ENCODE assay signal across 9 cellular contexts in genomic region chr11:94493146-94493442, GRCh38. TPM values are rescaled to one million over a fixed set of nuclear protein-coding genes. Genes with fewer than 3 reads are reported as not detected.
DNase-seq lines count a peak whose midpoint lies in the region; TF ChIP-seq lines count a peak whose summit lies in the region.
"Had no signal": no experiment of that assay in that cellular context is flagged by ENCODE, and none has a peak within 500 bp of the region (broad histone marks: within the 10 kb centered on the region; RNA-seq: fewer than 3 reads in every experiment).

No MANE protein-coding gene starts in this region.

- H2BK15ac ChIP-seq in H9 (ENCODE audit: low read depth, low read length): no peak overlapping the region

- H3F3A ChIP-seq in OCI-LY1 (ENCODE audit: insufficient read depth, low read length): no peaks in the 10 kb centered on the region

- peak overlapping the region; percentile 97 to 98 for H3K4me3 Mint-ChIP-seq in H9

- peak overlapping the region; percentile 96 for H3K9ac ChIP-seq in H9 (ENCODE audit: extremely low read depth, insufficient read length, low read length)
- H3K9ac ChIP-seq in OCI-LY1 (ENCODE audit: low read length): peak overlapping the region; percentile 95
- peak overlapping the region; percentile 96 for H3K9ac ChIP-seq in endocrine pancreas (ENCODE audit: control insufficient read depth, insufficient read depth, low read length)

- H3K36me3 Mint-ChIP-seq in H9 (ENCODE audit: insufficient read depth in 1 of 3, low read depth in 3 of 3): peaks cover 15 to 38% (median 33%) of the 10 kb centered on the region in 3 experiments; a peak in 6 of 7 replicates

- H3K79me2 ChIP-seq in H9 (ENCODE audit: insufficient read depth, low read length) (no peaks in the 10 kb centered on the region), OCI-LY1 (ENCODE audit: insufficient read depth, low read length) (peaks cover 36% of the 10 kb centered on the region)

- no peaks in the 10 kb centered on the region; a peak in 1 of 5 replicates for H3K9me3 Mint-ChIP-seq in H9

- H3K4me1 Mint-ChIP-seq in H9: peaks cover 8 to 18% of the 10 kb centered on the region in 2 experiments; a peak in 3 of 4 replicates

- peak overlapping the region; percentile 48 for H2BK5ac ChIP-seq in H9 (ENCODE audit: insufficient read length, low read length)

- H3T11ph ChIP-seq in H9 (ENCODE audit: low read length): no peak overlapping the region

- H3K4me3 ChIP-seq in OCI-LY1 (ENCODE audit: low read depth, low read length, poor library complexity, severe bottlenecking): peak overlapping the region; percentile 95
- peak overlapping the region; percentile 91 for H3K4me3 ChIP-seq in endocrine pancreas (ENCODE audit: control insufficient read depth, insufficient read depth, low read length)
- peak overlapping the region; percentile 88 to 93 for H3K4me3 ChIP-seq in neutrophil (ENCODE audit: low read depth in 1 of 2, low read length in 1 of 2)

- no peak overlapping the region for H2BK12ac ChIP-seq in H9 (ENCODE audit: insufficient read length, low read depth, low read length)

- no peaks in the 10 kb centered on the region for H3K27me3 Mint-ChIP-seq in H9 (ENCODE audit: low read depth)

- H3K4me2 ChIP-seq in H9 (ENCODE audit: insufficient read depth, insufficient read length, low read length) (peak overlapping the region; percentile 85), OCI-LY1 (ENCODE audit: low read length) (peak overlapping the region; percentile 94)

- no peak overlapping the region for H4K5ac ChIP-seq in H9 (ENCODE audit: insufficient read length, low read depth, low read length)

- peaks cover 2% of the 10 kb centered on the region for H3K79me1 ChIP-seq in H9 (ENCODE audit: insufficient read depth, low read depth, low read length, poor library complexity, severe bottlenecking)

- H2BK20ac ChIP-seq in H9 (ENCODE audit: low read depth, low read length, poor library complexity, severe bottlenecking): no peak overlapping the region

- H3K27ac Mint-ChIP-seq in H9: peak overlapping the region; percentile 99 to 100 (median 100)

- no CpG with 5 or more reads among the region's 10 CpGs for WGBS in H9 (ENCODE audit: extremely low coverage, insufficient read length, low lambda C conversion rate)

- no peak overlapping the region for H3K4ac ChIP-seq in H9 (ENCODE audit: low read depth, low read length)

- no peaks in the 10 kb centered on the region for H3K9me3 ChIP-seq in H9 (ENCODE audit: control insufficient read depth, low read depth, low read length)
- no peaks in the 10 kb centered on the region for H3K9me3 ChIP-seq in OCI-LY1 (ENCODE audit: low read length)
- no peaks in the 10 kb centered on the region for H3K9me3 ChIP-seq in endocrine pancreas (ENCODE audit: control insufficient read depth, low read length)
- H3K9me3 ChIP-seq in neutrophil: no peaks in the 10 kb centered on the region

- H3K23me2 ChIP-seq in H9 (ENCODE audit: insufficient read length, low read depth, low read length, poor library complexity, severe bottlenecking): peaks cover 7% of the 10 kb centered on the region

- H3K4me1 ChIP-seq in H9 (ENCODE audit: insufficient read depth, low read length): no peaks in the 10 kb centered on the region
- H3K4me1 ChIP-seq in OCI-LY1 (ENCODE audit: insufficient read depth, low read length, severe bottlenecking): peaks cover 35% of the 10 kb centered on the region
- peaks cover 23% of the 10 kb centered on the region for H3K4me1 ChIP-seq in endocrine pancreas (ENCODE audit: control insufficient read depth, insufficient read depth, low read length)
- H3K4me1 ChIP-seq in neutrophil (ENCODE audit: control insufficient read depth in 1 of 2, insufficient read depth in 1 of 2, low read depth in 1 of 2, low read length in 1 of 2): peaks cover 21% of the 10 kb centered on the region in 2 experiments

- H3K27ac ChIP-seq in H9 (ENCODE audit: insufficient read length, low read depth, low read length): peak overlapping the region; percentile 90
- peak overlapping the region; percentile 58 for H3K27ac ChIP-seq in OCI-LY1 (ENCODE audit: low read depth, low read length, poor library complexity, severe bottlenecking)
- H3K27ac ChIP-seq in neutrophil: peak overlapping the region; percentile 84

- H3K27me3 ChIP-seq in H9 (ENCODE audit: insufficient read depth, low read length): no peaks in the 10 kb centered on the region
- H3K27me3 ChIP-seq in OCI-LY1 (ENCODE audit: insufficient read depth, low read length): no peaks in the 10 kb centered on the region
- no peaks in the 10 kb centered on the region for H3K27me3 ChIP-seq in endocrine pancreas (ENCODE audit: control insufficient read depth, insufficient read depth, low read length)
- no peaks in the 10 kb centered on the region for H3K27me3 ChIP-seq in neutrophil

- H4K20me1 ChIP-seq in H9 (ENCODE audit: control insufficient read depth, insufficient read depth, insufficient read length) (no peaks in the 10 kb centered on the region), OCI-LY1 (ENCODE audit: insufficient read depth, low read length) (no peaks in the 10 kb centered on the region)

- no peak overlapping the region for H3K23ac ChIP-seq in H9 (ENCODE audit: insufficient read length, low read depth, low read length)

- DNase-seq in G401 (ENCODE audit: low spot score) (peak; percentile 57), H9 (no peak), EL (no peak), putamen (ENCODE audit: low spot score) (no peak)
- no peak for DNase-seq in effector CD4-positive, alpha-beta T cell

- peak overlapping the region; percentile 2 for H3K56ac ChIP-seq in H9 (ENCODE audit: insufficient read length, low read depth, low read length)

- no peak overlapping the region for H2AK5ac ChIP-seq in H9 (ENCODE audit: insufficient read length, low read length)

- H2BK120ac ChIP-seq in H9 (ENCODE audit: low read depth, low read length, poor library complexity, severe bottlenecking): no peak overlapping the region

- H3K14ac ChIP-seq in H9 (ENCODE audit: insufficient read depth, low read length): peak overlapping the region; percentile 94

- H3K18ac ChIP-seq in H9 (ENCODE audit: insufficient read length, low read depth, low read length): peak overlapping the region; percentile 72

- no peaks in the 10 kb centered on the region for H3K9me2 ChIP-seq in OCI-LY1 (ENCODE audit: low read depth, low read length)

- in situ Hi-C loops in G401 (cut with HindIII; ENCODE audit: low sequenced_read_pairs): no loop called here

- TF ChIP-seq CTCF in H9 (conservative IDR thresholded peaks at IDR 0.05) (no peak), OCI-LY1 (IDR thresholded peaks at IDR 0.05; ENCODE audit: low read length) (no peak), neutrophil (IDR thresholded peaks at IDR 0.05) (no peak)

- H3K36me3 ChIP-seq in OCI-LY1 (ENCODE audit: insufficient read depth, low read length): peaks cover 43% of the 10 kb centered on the region
- no peaks in the 10 kb centered on the region for H3K36me3 ChIP-seq in endocrine pancreas (ENCODE audit: control insufficient read depth, insufficient read depth, low read length)
- H3K36me3 ChIP-seq in neutrophil: peaks cover 30% of the 10 kb centered on the region

- H4K8ac ChIP-seq in H9 (replicated peaks; ENCODE audit: insufficient read length, low read depth, low read length): no peak overlapping the region

- peak overlapping the region; percentile 51 for H2AFZ ChIP-seq in H9 (ENCODE audit: low read length)
- H2AFZ ChIP-seq in OCI-LY1 (ENCODE audit: low read length): peak overlapping the region; percentile 73; the same call in 1 of the 2 replicates

- H4K91ac ChIP-seq in H9 (ENCODE audit: insufficient read length, low read depth, low read length): no peak overlapping the region

RNA-seq across cellular contexts. Expression of gene MRE11, which starts 0.6 kb away (rescaled TPM):
- 13.8 and 17.0 TPM in 2 replicates for total RNA-seq in G401 (2014; rRNA removed; shearing (Covaris generic))
- 37.1 and 40.7 TPM in 2 replicates for total RNA-seq in H9 (2021)

RNA-seq across cellular contexts. Expression of gene ANKRD49, which starts 0.7 kb away (rescaled TPM):
- 13.2 and 17.7 TPM in 2 replicates for total RNA-seq in G401 (2014; rRNA removed; shearing (Covaris generic))
- 13.8 and 17.0 TPM in 2 replicates for total RNA-seq in H9 (2021)

RNA-seq across cellular contexts. Expression of gene C11orf97, which starts 19.2 kb away (rescaled TPM):
- not detected in 2 replicates for total RNA-seq in G401 (2014; rRNA removed; shearing (Covaris generic))
- total RNA-seq in H9 (2021): not detected in 2 replicates
- total RNA-seq: T-helper 1 cell treated with Interleukin-12 subunit alpha and Interleukin-12 subunit beta and Interleukin-4 antibody, amounts not matched to agents 30 ng/mL and 1 ng/mL, for 36 hours had no signal

RNA-seq across cellular contexts. Expression of gene FUT4, which starts 50.6 kb away (rescaled TPM):
- total RNA-seq in G401 (2014; rRNA removed; shearing (Covaris generic)): not detected in 2 replicates
- 5.3 and 5.4 TPM in 2 replicates for total RNA-seq in H9 (2021)
